ENCODE assay signal across 26 cellular contexts in the genomic region with DNA sequence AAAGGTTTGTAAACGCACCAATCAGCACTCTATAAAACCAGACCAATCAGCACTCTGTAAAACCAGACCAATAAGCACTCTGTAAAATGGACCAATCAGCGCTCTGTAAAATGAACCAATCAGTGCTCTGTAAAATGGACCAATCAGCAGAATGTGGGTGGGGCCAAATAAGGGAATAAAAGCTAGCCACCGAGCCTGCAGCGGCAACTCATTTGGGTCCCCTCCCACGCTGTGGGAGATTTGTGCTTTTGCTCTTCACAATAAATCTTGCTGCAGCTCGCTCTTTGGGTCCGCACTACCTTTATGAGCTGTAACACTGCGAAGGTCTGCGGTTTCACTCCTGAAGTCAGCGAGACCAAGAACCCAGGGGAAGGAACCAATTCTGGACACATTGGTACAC. TPM values are rescaled to one million over a fixed set of nuclear protein-coding genes. Genes with fewer than 3 reads are reported as not detected.
DNase-seq lines count a peak whose midpoint lies in the region; ATAC-seq, FAIRE-seq and TF ChIP-seq lines count a peak whose summit lies in the region.
"Had no signal": no experiment of that assay in that cellular context is flagged by ENCODE, and none has a peak within 500 bp of the region (broad histone marks: within the 10 kb centered on the region; RNA-seq: fewer than 3 reads in every experiment).

No MANE protein-coding gene starts in this region.

- H3K27ac Mint-ChIP-seq in IgD-negative memory B cell (peak overlapping the region in 2 of 3 donors; percentile 55 to 64), WTC11 (no peak overlapping the region)
- H3K27ac Mint-ChIP-seq: CD4-positive, CD25-positive, alpha-beta regulatory T cell; CD8-positive, alpha-beta memory T cell; GM23338; HFFc6 had no signal

- H3K9me3 ChIP-seq in esophagus muscularis mucosa (no peaks in the 10 kb centered on the region), testis (no peaks in the 10 kb centered on the region), kidney (ENCODE audit: control insufficient read depth in 1 of 2, low read length in 2 of 2) (no peaks in the 10 kb centered on the region)
- H3K9me3 ChIP-seq: BE2C had no signal

- ATAC-seq in WTC11 (no peak), GM18909 (IDR thresholded peaks at IDR 0.05; ENCODE audit: poor library complexity, unreplicated experiment) (no peak)
- ATAC-seq: GM23338, HCT116, HepG2 had no signal

- intact Hi-C loops in esophagus muscularis mucosa (cut with DNase I) = loop anchor here (5.0 kb wide), 1 partner anchor 492 kb away; a partner anchor contains a TSS
- intact Hi-C loops in testis (cut with DNase I; ENCODE audit: low total_unique reads) = no loop called here
- intact Hi-C loops in kidney (cut with DNase I) = no loop called here

- H3K4me3 ChIP-seq in esophagus muscularis mucosa (no peak overlapping the region), testis (peak overlapping the region in 1 of 2 donors; percentile 31), kidney (ENCODE audit: low read length in 2 of 2) (no peak overlapping the region)
- H3K4me3 ChIP-seq: GM23338 had no signal

- POLR2A ChIA-PET in WTC11 (lab: Charles Lee) = no interaction called here

- H3K27me3 Mint-ChIP-seq in IgD-negative memory B cell = no peaks in the 10 kb centered on the region
- H3K27me3 Mint-ChIP-seq in WTC11 (ENCODE audit: low read depth) = peaks cover 58% of the 10 kb centered on the region

- WGBS in esophagus muscularis mucosa = 95% methylated on average over 10 of the region's 10 CpGs
- WGBS in testis, 2 donors = 61 to 81% methylated on average over 10 of the region's 10 CpGs

- CTCF ChIA-PET in WTC11 (lab: Charles Lee) = interaction anchor here (1.0 to 1.1 kb wide), 2 partner anchors 56 to 62 kb away, joined by 3 to 4 read pairs; no protein-coding TSS in a partner anchor

- H3K4me3 Mint-ChIP-seq in IgD-negative memory B cell (peak overlapping the region in 1 of 4 donors; percentile 89), WTC11 (no peak overlapping the region)
- H3K4me3 Mint-ChIP-seq: CD4-positive, CD25-positive, alpha-beta regulatory T cell; CD8-positive, alpha-beta memory T cell; GM23338; HFFc6 had no signal

- no peak overlapping the region for H3K27ac ChIP-seq in esophagus muscularis mucosa (replicated peaks in 1 of 4)
- no peak overlapping the region for H3K27ac ChIP-seq in testis
- H3K27ac ChIP-seq in kidney (ENCODE audit: low read depth in 2 of 2, low read length in 2 of 2) = no peak overlapping the region

- peaks cover 0 to 5% (median 0%) of the 10 kb centered on the region in 4 donors for H3K36me3 ChIP-seq in esophagus muscularis mucosa
- H3K36me3 ChIP-seq in testis (ENCODE audit: low read depth, missing control alignments) = no peaks in the 10 kb centered on the region
- H3K36me3 ChIP-seq in kidney (ENCODE audit: control insufficient read depth in 1 of 2, insufficient read depth in 2 of 2, low read length in 2 of 2) = no peaks in the 10 kb centered on the region
- H3K36me3 ChIP-seq: BE2C had no signal

- H3K9me3 Mint-ChIP-seq in IgD-negative memory B cell (no peaks in the 10 kb centered on the region), WTC11 (no peaks in the 10 kb centered on the region)

- H3K9ac ChIP-seq in kidney (ENCODE audit: low read length in 2 of 2) = no peak overlapping the region

- peaks cover 3% of the 10 kb centered on the region for H3K36me3 Mint-ChIP-seq in IgD-negative memory B cell
- no peaks in the 10 kb centered on the region for H3K36me3 Mint-ChIP-seq in WTC11

- TF ChIP-seq CTCF in WTC11 (IDR thresholded peaks at IDR 0.05) (no peak), esophagus muscularis mucosa (IDR thresholded peaks at IDR 0.05) (no peak), testis (IDR thresholded peaks at IDR 0.05) (no peak), kidney (IDR thresholded peaks at IDR 0.05; ENCODE audit: borderline replicate concordance, extremely low read depth, insufficient read depth) (no peak)

- H3K4me1 ChIP-seq in esophagus muscularis mucosa (peaks cover 6 to 20% (median 7%) of the 10 kb centered on the region in 4 donors), testis (no peaks in the 10 kb centered on the region), kidney (ENCODE audit: control insufficient read depth in 1 of 2, insufficient read depth in 1 of 2, low read depth in 1 of 2, low read length in 2 of 2) (peaks cover 0 to 9% of the 10 kb centered on the region in 2 donors)
- H3K4me1 ChIP-seq: BE2C had no signal

- no peak for FAIRE-seq in kidney (lab: Jason Lieb, UNC)
- FAIRE-seq: GM12891, H54, HepG2 had no signal

- H3K27me3 ChIP-seq in esophagus muscularis mucosa (peaks cover 0 to 56% (median 2%) of the 10 kb centered on the region in 4 donors), testis (no peaks in the 10 kb centered on the region)
- H3K27me3 ChIP-seq: BE2C had no signal

- no peak for DNase-seq in WTC11 (ENCODE audit: low spot score)
- peak; percentile 12 for DNase-seq in esophagus muscularis mucosa (ENCODE audit: extremely low spot score)
- DNase-seq in testis = peak; percentile 77
- DNase-seq in activated CD4-positive, alpha-beta T cell treated with anti-CD3 and anti-CD28 coated beads for 4 hours = no peak
- DNase-seq in kidney = no peak
- DNase-seq in foreskin melanocyte = no peak
- DNase-seq: ACHN; BE2C; C1 segment of cervical spinal cord; CD4-positive, CD25-positive, alpha-beta regulatory T cell; CD8-positive, alpha-beta memory T cell; COR-L47; DMS 273 treated with DMSO at 0.1 percent for 48 hours; DMS53; DND-41; EL; HFFc6 had no signal

- peaks cover 32 to 43% (median 39%) of the 10 kb centered on the region in 3 donors for H3K4me1 Mint-ChIP-seq in IgD-negative memory B cell
- H3K4me1 Mint-ChIP-seq in WTC11 = peaks cover 10% of the 10 kb centered on the region

- no peak for TF ChIP-seq EP300 in esophagus muscularis mucosa (IDR thresholded peaks at IDR 0.05)

- TF ChIP-seq POLR2A in esophagus muscularis mucosa (IDR thresholded peaks at IDR 0.05; ENCODE audit: low read depth) = no peak
- peak; percentile 36 for TF ChIP-seq POLR2A in testis (IDR thresholded peaks at IDR 0.05)

TF ChIP-seq in WTC11, 78 proteins besides CTCF, POLR2A, EP300 and RAD21:
- TF ChIP-seq EMX1 (CRISPR knock-in tag; IDR thresholded peaks at IDR 0.05) = no peak
- peak; percentile 43 for TF ChIP-seq NFYB (CRISPR knock-in tag; conservative IDR thresholded peaks at IDR 0.05; ENCODE audit: low read depth)
- TF ChIP-seq ESRRA (CRISPR knock-in tag; IDR thresholded peaks at IDR 0.05; ENCODE audit: borderline replicate concordance) = no peak

RNA-seq across cellular contexts. Expression of a gene that starts 28.0 kb away (rescaled TPM):
- polyA plus RNA-seq in IgD-negative memory B cell (4.9 TPM), testis (ENCODE audit: insufficient read depth, low read depth, low replicate concordance) (11.0 TPM), kidney (ENCODE audit: insufficient read depth, low read depth, low replicate concordance) (3.3 TPM)
- total RNA-seq in WTC11 (2021) (10.7 to 11.2 TPM (median 10.9 TPM) in 3 replicates), esophagus muscularis mucosa (1 to 10 TPM; 3.6 to 5.8 (median 4.9) TPM), testis (10 to 100 TPM; 12.1 to 12.3 TPM), kidney (20.1 TPM)

RNA-seq across cellular contexts. Expression of a gene that starts 31.1 kb away (rescaled TPM):
- polyA plus RNA-seq in IgD-negative memory B cell (not detected), testis (ENCODE audit: insufficient read depth, low read depth, low replicate concordance) (not detected), kidney (ENCODE audit: insufficient read depth, low read depth, low replicate concordance) (not detected)
- total RNA-seq in WTC11 (2021) (0.15 TPM in 1 of 3 replicates, not detected in the others), esophagus muscularis mucosa (1 to 10 TPM in 2 of 4 donors, under 1 TPM in 2; 0.52 to 2.0 (median 1.00) TPM), testis (not detected), kidney (not detected)
- total RNA-seq: A172; CD4-positive, CD25-positive, alpha-beta regulatory T cell; G401; GM23338; HepG2; HFFc6 had no signal
- polyA plus RNA-seq: CD8-positive, alpha-beta memory T cell; GM23338; HepG2 had no signal

RNA-seq across cellular contexts. Expression of a gene that starts 47.5 kb away (rescaled TPM):
- 15.0 TPM for polyA plus RNA-seq in IgD-negative memory B cell
- total RNA-seq in WTC11 (2021) = not detected in 3 replicates
- 1 to 10 TPM in 3 of 4 donors, not detected in 1; 2.5 to 9.9 (median 5.0) TPM for total RNA-seq in esophagus muscularis mucosa
- 1 to 10 TPM; 3.7 to 5.7 TPM for total RNA-seq in testis
- polyA plus RNA-seq in testis (ENCODE audit: insufficient read depth, low read depth, low replicate concordance) = 1.5 TPM
- 11.5 TPM for total RNA-seq in kidney
- 0.26 TPM for polyA plus RNA-seq in kidney (ENCODE audit: insufficient read depth, low read depth, low replicate concordance)
- total RNA-seq: A172; CD4-positive, CD25-positive, alpha-beta regulatory T cell; G401; GM23338; HFFc6 had no signal
- polyA plus RNA-seq: CD8-positive, alpha-beta memory T cell; GM23338 had no signal

Comparison
In these comparisons a context has a peak if more than half of its experiments do, and no peak if none do; other contexts are left out.
1. DNase-seq: peak in esophagus muscularis mucosa (single experiment) and testis (single experiment); none in WTC11 (single experiment), activated CD4-positive, alpha-beta T cell treated with anti-CD3 and anti-CD28 coated beads for 4 hours (0 of 2), kidney (single experiment) and foreskin melanocyte (single experiment).